Comparison of ENCODE assay signal across 1 cellular context in genomic region chr4:153474251-153474650, GRCh38.
TF ChIP-seq lines count a peak whose summit lies in the region.

No MANE protein-coding gene starts in this region.

TF ChIP-seq in HEK293, 187 proteins besides CTCF, POLR2A, EP300 and RAD21 (continued from another document):
- TF ChIP-seq MEIS1 (CRISPR knock-in tag; IDR thresholded peaks at IDR 0.05; ENCODE audit: borderline replicate concordance) (no peak), REPIN1 (tag by site-specific recombination; IDR thresholded peaks at IDR 0.05; ENCODE audit: low read depth) (no peak), ZNF558 (tag by site-specific recombination; IDR thresholded peaks at IDR 0.05) (no peak), AEBP2 (tag by site-specific recombination; IDR thresholded peaks at IDR 0.05; ENCODE audit: borderline replicate concordance) (no peak), KLF1 (tag by site-specific recombination; IDR thresholded peaks at IDR 0.05) (no peak), YY2 (tag by site-specific recombination; IDR thresholded peaks at IDR 0.05) (no peak), ZNF18 (tag by site-specific recombination; IDR thresholded peaks at IDR 0.05) (0 out of 2 replicates have a peak, but pooled peaks have one; percentile 18), TSHZ1 (tag by site-specific recombination; IDR thresholded peaks at IDR 0.05; ENCODE audit: borderline replicate concordance) (no peak), ZNF707 (tag by site-specific recombination; IDR thresholded peaks at IDR 0.05) (no peak), ZBTB1 (tag by site-specific recombination; IDR thresholded peaks at IDR 0.05) (no peak)
